ENCODE assay signal across 15 cellular contexts in genomic region chr2:98376996-98377395, GRCh38. TPM values are rescaled to one million over a fixed set of nuclear protein-coding genes. Genes with fewer than 3 reads are reported as not detected.
"Had no signal": no experiment of that assay in that cellular context is flagged by ENCODE, and none has a peak within 500 bp of the region (broad histone marks: within the 10 kb centered on the region; RNA-seq: fewer than 3 reads in every experiment).

No MANE protein-coding gene starts in this region.

- H3K4me1 Mint-ChIP-seq: activated CD4-positive, alpha-beta T cell treated with anti-CD3 and anti-CD28 coated beads, Interleukin-2, amount 10 ng/mL, durations not matched to agents 24 days and 14 days; mesothelial cell of epicardium; stimulated activated memory B cell treated with anti-CD40 and anti-IgM and Interleukin-4, amounts not matched to agents 10 μg/mL and 1 μg/mL and 100 μg/mL, for 72 hours had no signal

- H3K4me3 ChIP-seq: coronary artery, ovary, right lobe of liver had no signal

- H3K9me3 Mint-ChIP-seq: activated CD4-positive, alpha-beta T cell treated with anti-CD3 and anti-CD28 coated beads, Interleukin-2, amount 10 ng/mL, durations not matched to agents 24 days and 14 days; activated naive CD4-positive, alpha-beta T cell treated with anti-CD3 and anti-CD28 coated beads for 36 hours; activated T-cell treated with anti-CD3 and anti-CD28 coated beads, Interleukin-2, amount 50 U/mL, for 24 hours; activated T-helper 2 cell treated with anti-CD3 and anti-CD28 coated beads, Interferon-gamma antibody, Interleukin-2, Interleukin-4, amounts not matched to agents 10 μg/mL and 5 μg/mL and 100 μg/mL, durations not matched to agents 14 hours and 24 hours and 36 hours; mesothelial cell of epicardium; neural crest cell; stimulated activated memory B cell treated with anti-CD40 and anti-IgM and Interleukin-4, amounts not matched to agents 10 μg/mL and 1 μg/mL and 100 μg/mL, for 72 hours had no signal

- ATAC-seq: activated CD8-positive, alpha-beta T cell treated with anti-CD3 and anti-CD28 coated beads, Interleukin-2, amount 10 ng/mL, durations not matched to agents 7 days and 5 days; right lobe of liver; stimulated activated memory B cell treated with anti-CD40 and anti-IgM and Interleukin-4, amounts not matched to agents 10 μg/mL and 1 μg/mL and 100 μg/mL, for 72 hours had no signal

- H3K27ac Mint-ChIP-seq: activated CD4-positive, alpha-beta T cell treated with anti-CD3 and anti-CD28 coated beads, Interleukin-2, amount 10 ng/mL, durations not matched to agents 24 days and 14 days; activated CD8-positive, alpha-beta T cell treated with anti-CD3 and anti-CD28 coated beads, Interleukin-2, amount 10 ng/mL, durations not matched to agents 7 days and 5 days; activated naive CD4-positive, alpha-beta T cell treated with anti-CD3 and anti-CD28 coated beads for 36 hours; activated T-cell treated with anti-CD3 and anti-CD28 coated beads, Interleukin-2, amount 50 U/mL, for 24 hours; activated T-helper 2 cell treated with anti-CD3 and anti-CD28 coated beads, Interferon-gamma antibody, Interleukin-2, Interleukin-4, amounts not matched to agents 10 μg/mL and 5 μg/mL and 100 μg/mL, durations not matched to agents 14 hours and 24 hours and 36 hours; mesothelial cell of epicardium; stimulated activated memory B cell treated with anti-CD40 and anti-IgM and Interleukin-4, amounts not matched to agents 10 μg/mL and 1 μg/mL and 100 μg/mL, for 72 hours had no signal

- H3K36me3 Mint-ChIP-seq: mesothelial cell of epicardium; stimulated activated memory B cell treated with anti-CD40 and anti-IgM and Interleukin-4, amounts not matched to agents 10 μg/mL and 1 μg/mL and 100 μg/mL, for 72 hours had no signal

- H3K4me3 Mint-ChIP-seq: activated CD4-positive, alpha-beta T cell treated with anti-CD3 and anti-CD28 coated beads, Interleukin-2, amount 10 ng/mL, durations not matched to agents 24 days and 14 days; activated CD8-positive, alpha-beta T cell treated with anti-CD3 and anti-CD28 coated beads, Interleukin-2, amount 10 ng/mL, durations not matched to agents 7 days and 5 days; activated naive CD4-positive, alpha-beta T cell treated with anti-CD3 and anti-CD28 coated beads for 36 hours; activated T-cell treated with anti-CD3 and anti-CD28 coated beads, Interleukin-2, amount 50 U/mL, for 24 hours; mesothelial cell of epicardium; neural crest cell; stimulated activated memory B cell treated with anti-CD40 and anti-IgM and Interleukin-4, amounts not matched to agents 10 μg/mL and 1 μg/mL and 100 μg/mL, for 72 hours had no signal

- DNase-seq: activated CD4-positive, alpha-beta T cell treated with anti-CD3 and anti-CD28 coated beads, Interleukin-2, amount 10 ng/mL, durations not matched to agents 24 days and 14 days; activated CD8-positive, alpha-beta T cell treated with anti-CD3 and anti-CD28 coated beads, Interleukin-2, amount 10 ng/mL, durations not matched to agents 7 days and 5 days; activated naive CD4-positive, alpha-beta T cell treated with anti-CD3 and anti-CD28 coated beads for 36 hours; activated T-cell treated with anti-CD3 and anti-CD28 coated beads, Interleukin-2, amount 50 U/mL, for 24 hours; ovary; right lobe of liver; stimulated activated CD4-positive, alpha-beta T cell treated with anti-CD3 and anti-CD28 coated beads, Interleukin-4, amount 100 ng/mL, for 4 hours had no signal

RNA-seq across cellular contexts. Expression of gene CNGA3, which starts 30.7 kb away (rescaled TPM):
- total RNA-seq: activated CD4-positive, alpha-beta T cell treated with anti-CD3 and anti-CD28 coated beads, Interleukin-2, amount 10 ng/mL, durations not matched to agents 24 days and 14 days; activated CD8-positive, alpha-beta T cell treated with anti-CD3 and anti-CD28 coated beads, Interleukin-2, amount 10 ng/mL, durations not matched to agents 7 days and 5 days; activated naive CD4-positive, alpha-beta T cell treated with anti-CD3 and anti-CD28 coated beads for 36 hours; activated T-helper 2 cell treated with anti-CD3 and anti-CD28 coated beads, Interferon-gamma antibody, Interleukin-2, Interleukin-4, amounts not matched to agents 10 μg/mL and 5 μg/mL and 100 μg/mL, durations not matched to agents 14 hours and 24 hours and 36 hours; lung microvascular endothelial cell; mesothelial cell of epicardium; pulmonary artery endothelial cell; right lobe of liver; ureter had no signal
